Comparison of ENCODE assay signal across 1 cellular context in the genomic region with DNA sequence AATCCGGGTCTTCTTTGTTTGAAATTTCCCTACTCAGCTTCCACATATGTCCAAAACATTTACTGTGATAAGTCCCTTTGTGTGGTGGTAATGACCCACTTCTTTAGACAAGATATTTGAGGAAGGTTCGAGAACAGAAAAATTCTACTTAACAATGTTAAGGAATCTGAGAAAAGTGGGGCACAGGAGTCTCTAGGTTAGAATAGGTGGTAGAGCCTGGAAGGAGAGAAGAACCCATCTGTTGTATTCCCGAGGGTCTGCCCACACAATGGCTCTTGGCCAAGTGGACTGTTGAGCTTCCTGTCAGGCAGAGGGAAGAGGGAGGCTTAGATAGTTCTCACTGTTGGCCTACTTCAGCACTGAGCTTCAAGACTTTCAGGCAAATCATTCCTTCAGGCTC.
TF ChIP-seq lines count a peak whose summit lies in the region.

No MANE protein-coding gene starts in this region.

TF ChIP-seq in IMR-90, 13 proteins besides CTCF, POLR2A, EP300 and RAD21:
- TF ChIP-seq RFX5 (IDR thresholded peaks at IDR 0.05; ENCODE audit: low read depth, low read length): no peak
- no peak for TF ChIP-seq RCOR1 (IDR thresholded peaks at IDR 0.05; ENCODE audit: insufficient replicate concordance, low read length)
- no peak for TF ChIP-seq CHD1 (IDR thresholded peaks at IDR 0.05; ENCODE audit: low read depth, low read length)
- TF ChIP-seq, protein P1, sequence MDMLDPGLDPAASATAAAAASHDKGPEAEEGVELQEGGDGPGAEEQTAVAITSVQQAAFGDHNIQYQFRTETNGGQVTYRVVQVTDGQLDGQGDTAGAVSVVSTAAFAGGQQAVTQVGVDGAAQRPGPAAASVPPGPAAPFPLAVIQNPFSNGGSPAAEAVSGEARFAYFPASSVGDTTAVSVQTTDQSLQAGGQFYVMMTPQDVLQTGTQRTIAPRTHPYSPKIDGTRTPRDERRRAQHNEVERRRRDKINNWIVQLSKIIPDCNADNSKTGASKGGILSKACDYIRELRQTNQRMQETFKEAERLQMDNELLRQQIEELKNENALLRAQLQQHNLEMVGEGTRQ (IDR thresholded peaks at IDR 0.05; ENCODE audit: low read depth, low read length): no peak
- no peak for TF ChIP-seq BHLHE40 (IDR thresholded peaks at IDR 0.05; ENCODE audit: low read depth, low read length)
- no peak for TF ChIP-seq NFE2L2 (IDR thresholded peaks at IDR 0.05; ENCODE audit: low read depth, low read length)
- TF ChIP-seq FOS (IDR thresholded peaks at IDR 0.05; ENCODE audit: low read depth, low read length): no peak
- TF ChIP-seq CEBPB (IDR thresholded peaks at IDR 0.05; ENCODE audit: low read depth, low read length): no peak
- no peak for TF ChIP-seq MAZ (IDR thresholded peaks at IDR 0.05; ENCODE audit: borderline replicate concordance, low read depth, low read length)
